1 cellular context compared by ENCODE assay signal in the genomic region with DNA sequence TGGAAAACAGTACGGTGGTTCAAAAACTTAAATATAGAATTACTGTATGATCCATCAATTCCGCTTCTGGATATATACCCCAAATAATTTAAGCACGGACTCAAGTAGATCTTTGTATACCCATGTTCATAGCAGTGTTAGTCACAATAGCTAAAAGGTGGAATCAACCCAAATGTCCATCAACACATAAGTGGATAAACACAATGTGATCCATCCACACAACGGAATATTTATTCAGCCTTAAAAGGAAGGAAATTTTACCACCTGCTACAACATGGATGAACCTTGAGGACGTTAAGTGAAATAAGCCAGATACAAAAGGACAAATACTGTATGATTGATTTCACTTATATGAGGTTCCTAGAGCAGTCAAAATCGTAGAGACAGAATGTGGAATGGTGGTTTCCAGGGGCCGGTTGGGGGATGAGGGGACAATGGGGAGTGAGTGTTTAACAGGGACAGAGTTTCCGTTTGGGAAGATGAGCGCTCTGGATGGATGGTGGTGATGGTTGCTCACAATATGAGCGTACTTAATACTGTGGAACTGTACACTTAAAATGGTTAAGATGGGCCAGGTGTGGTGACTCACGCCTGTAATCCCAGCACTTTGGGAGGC.
TF ChIP-seq lines count a peak whose summit lies in the region.

No MANE protein-coding gene starts in this region.

TF ChIP-seq in endothelial cell of umbilical vein, 7 proteins besides CTCF, POLR2A, EP300 and RAD21:
- TF ChIP-seq POLR2AphosphoS5 (IDR thresholded peaks at IDR 0.05; ENCODE audit: insufficient read depth, low read depth, low read length): no peak
- TF ChIP-seq GATA2 (IDR thresholded peaks at IDR 0.05; ENCODE audit: insufficient read depth, insufficient read length, low read depth, low read length): no peak
- no peak for TF ChIP-seq MYC (IDR thresholded peaks at IDR 0.05; ENCODE audit: low read depth, low read length)
